ENCODE assay signal across 17 cellular contexts in the genomic region with DNA sequence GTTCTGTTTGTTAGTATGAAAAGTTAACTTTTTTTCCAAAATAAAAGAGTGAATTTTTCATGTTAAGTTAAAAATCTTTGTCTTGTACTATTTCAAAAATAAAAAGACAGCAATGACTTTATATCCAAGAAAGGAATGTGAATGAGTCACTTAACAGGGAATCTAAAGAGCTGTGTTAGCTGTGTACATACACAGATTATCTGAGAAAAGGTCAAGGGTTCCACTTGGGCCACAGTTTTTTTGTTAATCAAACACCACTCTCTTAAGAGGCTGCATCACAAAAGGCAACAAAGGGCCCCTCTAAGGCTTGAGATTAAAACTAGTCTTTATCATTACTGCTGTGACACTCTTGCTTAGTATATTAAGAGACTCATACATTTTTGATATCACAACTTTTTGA.
A peak's percentile ranks its signal among the peaks of the same experiment; 100 is the strongest.
DNase-seq lines count a peak whose midpoint lies in the region; ATAC-seq and TF ChIP-seq lines count a peak whose summit lies in the region.
"Had no signal": no experiment of that assay in that cellular context is flagged by ENCODE, and none has a peak within 500 bp of the region (broad histone marks: within the 10 kb centered on the region; RNA-seq: fewer than 3 reads in every experiment).

No MANE protein-coding gene starts in this region.

- peak; percentile 5 for DNase-seq in MCF 10A (ENCODE audit: unreplicated experiment)
- DNase-seq in mammary epithelial cell = no peak
- no peak for DNase-seq in SK-N-SH
- DNase-seq in foreskin keratinocyte = no peak
- no peak for DNase-seq in thyroid gland
- DNase-seq in GM20000 (ENCODE audit: low spot score) = no peak
- DNase-seq in NCI-H82 treated with DMSO at 0.1 percent for 48 hours (lab: John Stamatoyannopoulos, UW; ENCODE audit: unreplicated experiment) = no peak
- DNase-seq in stimulated activated naive CD8-positive, alpha-beta T cell treated with anti-CD3 and anti-CD28 coated beads, Interleukin-15, amount 100 ng/mL, for 72 hours = no peak
- DNase-seq: activated CD4-positive, CD25-positive, alpha-beta regulatory T cell treated with anti-CD3 and anti-CD28 coated beads, Interleukin-2, amount 50 U/mL, for 72 hours; activated T-cell treated with anti-CD3 and anti-CD28 coated beads, Interleukin-2, amount 50 U/mL, for 72 hours; DND-41; effector memory CD8-positive, alpha-beta T cell; KBM-7; NCI-H2081; stimulated activated CD4-positive, alpha-beta T cell treated with anti-CD3 and anti-CD28 coated beads, Interleukin-2, amount 100 ng/mL, for 48 hours; stimulated activated naive CD4-positive, alpha-beta T cell had no signal

- TF ChIP-seq CTCF in MCF 10A (IDR thresholded peaks at IDR 0.05; ENCODE audit: unreplicated experiment) (no peak), mammary epithelial cell (conservative IDR thresholded peaks at IDR 0.05 in 1 of 2, IDR thresholded peaks at IDR 0.05 in 1 of 2; ENCODE audit: extremely low read depth in 1 of 2, insufficient read depth in 1 of 2, low read depth in 1 of 2, low read length in 2 of 2) (no peak), SK-N-SH (IDR thresholded peaks at IDR 0.05) (no peak), foreskin keratinocyte (conservative IDR thresholded peaks at IDR 0.05) (no peak), thyroid gland (IDR thresholded peaks at IDR 0.05) (no peak), GM20000 (IDR thresholded peaks at IDR 0.05; ENCODE audit: extremely low read depth, missing control alignments) (no peak)

- no peaks in the 10 kb centered on the region for H3K27me3 Mint-ChIP-seq in MCF 10A (ENCODE audit: insufficient read depth, unreplicated experiment)
- H3K27me3 Mint-ChIP-seq in stimulated activated naive CD8-positive, alpha-beta T cell treated with anti-CD3 and anti-CD28 coated beads, Interleukin-15, amount 100 ng/mL, for 72 hours = no peaks in the 10 kb centered on the region
- H3K27me3 Mint-ChIP-seq: effector memory CD8-positive, alpha-beta T cell had no signal

- H3K4me3 Mint-ChIP-seq in MCF 10A (ENCODE audit: unreplicated experiment) = no peak overlapping the region
- no peak overlapping the region for H3K4me3 Mint-ChIP-seq in stimulated activated naive CD8-positive, alpha-beta T cell treated with anti-CD3 and anti-CD28 coated beads, Interleukin-15, amount 100 ng/mL, for 72 hours
- H3K4me3 Mint-ChIP-seq: activated T-cell treated with anti-CD3 and anti-CD28 coated beads, Interleukin-2, amount 50 U/mL, for 72 hours; effector memory CD8-positive, alpha-beta T cell; mesothelial cell of epicardium had no signal

- H3K79me2 ChIP-seq in mammary epithelial cell (ENCODE audit: insufficient read depth, low read length) (peaks cover 2% of the 10 kb centered on the region), SK-N-SH (ENCODE audit: insufficient read depth) (no peaks in the 10 kb centered on the region)

- ATAC-seq in foreskin keratinocyte = peak; percentile 18
- ATAC-seq in stimulated activated naive CD8-positive, alpha-beta T cell treated with anti-CD3 and anti-CD28 coated beads, Interleukin-15, amount 100 ng/mL, for 72 hours = no peak
- ATAC-seq: activated T-cell treated with anti-CD3 and anti-CD28 coated beads, Interleukin-2, amount 50 U/mL, for 72 hours; effector memory CD8-positive, alpha-beta T cell had no signal

- no peak overlapping the region for H3K27ac Mint-ChIP-seq in MCF 10A (ENCODE audit: low read depth, unreplicated experiment)
- H3K27ac Mint-ChIP-seq in stimulated activated naive CD8-positive, alpha-beta T cell treated with anti-CD3 and anti-CD28 coated beads, Interleukin-15, amount 100 ng/mL, for 72 hours = no peak overlapping the region
- H3K27ac Mint-ChIP-seq: activated T-cell treated with anti-CD3 and anti-CD28 coated beads, Interleukin-2, amount 50 U/mL, for 72 hours; effector memory CD8-positive, alpha-beta T cell had no signal

- H2AFZ ChIP-seq in mammary epithelial cell (ENCODE audit: low read depth, low read length) (no peak overlapping the region), SK-N-SH (ENCODE audit: low read depth) (no peak overlapping the region)

- peaks cover 11% of the 10 kb centered on the region for H3F3A ChIP-seq in SK-N-SH (replicated peaks; ENCODE audit: insufficient read depth)

- in situ Hi-C loops in mammary epithelial cell (cut with MboI; ENCODE audit: low sequenced_read_pairs in 2 of 2) = no loop called here

- H3K36me3 ChIP-seq in mammary epithelial cell (ENCODE audit: insufficient read depth, low read length) = peaks cover 23% of the 10 kb centered on the region
- H3K36me3 ChIP-seq in SK-N-SH (replicated peaks in 1 of 2; ENCODE audit: control insufficient read depth in 1 of 2, insufficient read depth in 2 of 2, low read length in 1 of 2) = peaks cover 83% of the 10 kb centered on the region in 2 experiments
- peaks cover 4 to 8% of the 10 kb centered on the region in 2 donors for H3K36me3 ChIP-seq in thyroid gland

- TF ChIP-seq POLR2A in thyroid gland (IDR thresholded peaks at IDR 0.05) = no peak

- H3K27me3 ChIP-seq in mammary epithelial cell (ENCODE audit: insufficient read depth, low read length) = no peaks in the 10 kb centered on the region
- no peaks in the 10 kb centered on the region for H3K27me3 ChIP-seq in SK-N-SH (ENCODE audit: insufficient read depth)
- H3K27me3 ChIP-seq in foreskin keratinocyte = no peaks in the 10 kb centered on the region
- H3K27me3 ChIP-seq in thyroid gland = no peaks in the 10 kb centered on the region

- TF ChIP-seq RAD21 in SK-N-SH (IDR thresholded peaks at IDR 0.05; ENCODE audit: low read length) = no peak

- no peaks in the 10 kb centered on the region for H3K9me3 ChIP-seq in mammary epithelial cell (replicated peaks; ENCODE audit: insufficient read depth, low read length)
- H3K9me3 ChIP-seq in SK-N-SH = no peaks in the 10 kb centered on the region
- no peaks in the 10 kb centered on the region for H3K9me3 ChIP-seq in thyroid gland

- no TSS peak for BruUV-seq in MCF 10A (replicated peaks; lab: Mats Ljungman, UMichigan)
- no TSS peak for BruUV-seq in mammary epithelial cell (replicated peaks; lab: Mats Ljungman, UMichigan)

- CTCF ChIA-PET in MCF 10A (lab: Yijun Ruan, JAX) = interaction anchor here (0.6 to 1.0 kb wide), 2 partner anchors 152 to 774 kb away, joined by 3 read pairs; no protein-coding TSS in a partner anchor
- CTCF ChIA-PET in mammary epithelial cell (lab: Charles Lee; ENCODE audit: low non-redundant PET) = no interaction called here
- CTCF ChIA-PET in SK-N-SH (lab: Yijun Ruan, JAX) = interaction anchor here (1.1 kb wide), 1 partner anchor 769 kb away, joined by 3 read pairs; no protein-coding TSS in a partner anchor

- H3K27ac ChIP-seq in mammary epithelial cell (ENCODE audit: insufficient read depth, low read depth, low read length) (no peak overlapping the region), SK-N-SH (ENCODE audit: low read depth in 2 of 2, low read length in 1 of 2) (peak overlapping the region in 1 of 2 experiments; percentile 39; a peak in 2 of 4 replicates), foreskin keratinocyte (no peak overlapping the region), thyroid gland (peak overlapping the region in 2 of 3 donors; percentile 4 to 20)

- no peak for TF ChIP-seq EP300 in SK-N-SH (IDR thresholded peaks at IDR 0.05; ENCODE audit: borderline replicate concordance in 1 of 2, low read depth in 1 of 2, low read length in 1 of 2)

- H3K9me3 Mint-ChIP-seq in MCF 10A (ENCODE audit: unreplicated experiment) = no peaks in the 10 kb centered on the region
- H3K9me3 Mint-ChIP-seq in stimulated activated naive CD8-positive, alpha-beta T cell treated with anti-CD3 and anti-CD28 coated beads, Interleukin-15, amount 100 ng/mL, for 72 hours = no peaks in the 10 kb centered on the region
- H3K9me3 Mint-ChIP-seq: activated T-cell treated with anti-CD3 and anti-CD28 coated beads, Interleukin-2, amount 50 U/mL, for 72 hours; effector memory CD8-positive, alpha-beta T cell; mesothelial cell of epicardium had no signal

- POLR2A ChIA-PET in MCF 10A (lab: Yijun Ruan, JAX) (no interaction called here), SK-N-SH (lab: Yijun Ruan, JAX) (no interaction called here)

- intact Hi-C loops in MCF 10A (cut with micrococcal nuclease) (no loop called here), mammary epithelial cell (cut with micrococcal nuclease) (no loop called here), thyroid gland (cut with DNase I) (no loop called here)

- H3K4me3 ChIP-seq in mammary epithelial cell (replicated peaks in 1 of 3; ENCODE audit: insufficient read depth in 1 of 3, low read depth in 2 of 3, low read length in 3 of 3) (no peak overlapping the region), SK-N-SH (ENCODE audit: low read depth in 2 of 2, low read length in 1 of 2) (no peak overlapping the region), thyroid gland (replicated peaks in 1 of 3) (no peak overlapping the region)

- no peaks in the 10 kb centered on the region for H3K9me2 ChIP-seq in SK-N-SH

- H3K4me1 ChIP-seq in mammary epithelial cell (ENCODE audit: insufficient read depth, low read length) (no peaks in the 10 kb centered on the region), SK-N-SH (ENCODE audit: control insufficient read depth in 1 of 2, insufficient read depth in 2 of 2, low read depth in 1 of 2, low read length in 1 of 2) (peaks cover 0 to 18% of the 10 kb centered on the region in 2 experiments; a peak in 2 of 4 replicates), foreskin keratinocyte (no peaks in the 10 kb centered on the region), thyroid gland (peaks cover 8 to 16% of the 10 kb centered on the region in 2 donors)

- H3K36me3 Mint-ChIP-seq in MCF 10A (ENCODE audit: insufficient read depth, unreplicated experiment) = peaks cover 61% of the 10 kb centered on the region

- dilution Hi-C loops in mammary epithelial cell (cut with HindIII; ENCODE audit: low sequenced_read_pairs) = no loop called here

- H3K9ac ChIP-seq in mammary epithelial cell (ENCODE audit: insufficient read depth, low read length) = no peak overlapping the region
- no peak overlapping the region for H3K9ac ChIP-seq in SK-N-SH

- no peaks in the 10 kb centered on the region for H4K20me1 ChIP-seq in mammary epithelial cell (ENCODE audit: insufficient read depth, low read length)
- H4K20me1 ChIP-seq in SK-N-SH (ENCODE audit: insufficient read depth) = no peaks in the 10 kb centered on the region

- H3K4me2 ChIP-seq in mammary epithelial cell (ENCODE audit: insufficient read depth, low read depth, low read length) (no peak overlapping the region), SK-N-SH (no peak overlapping the region; the same call in 1 of the 2 replicates)

- peaks cover 6% of the 10 kb centered on the region for H3K4me1 Mint-ChIP-seq in MCF 10A (ENCODE audit: insufficient read depth, unreplicated experiment)
- H3K4me1 Mint-ChIP-seq in stimulated activated naive CD8-positive, alpha-beta T cell treated with anti-CD3 and anti-CD28 coated beads, Interleukin-15, amount 100 ng/mL, for 72 hours = no peaks in the 10 kb centered on the region
- H3K4me1 Mint-ChIP-seq: mesothelial cell of epicardium had no signal

TF ChIP-seq in SK-N-SH, 30 proteins besides CTCF, POLR2A, EP300 and RAD21 (continues in another document):
- no peak for TF ChIP-seq NFIC (IDR thresholded peaks at IDR 0.05; ENCODE audit: borderline replicate concordance)
- peak; percentile 54 for TF ChIP-seq JUND (IDR thresholded peaks at IDR 0.05)
- no peak for TF ChIP-seq MXI1 (IDR thresholded peaks at IDR 0.05; ENCODE audit: low read depth, low read length)

Comparison
In these comparisons a context has a peak if more than half of its experiments do, and no peak if none do; other contexts are left out.
1. H3K27ac ChIP-seq: peak in thyroid gland (2 of 3); none in mammary epithelial cell (single experiment) and foreskin keratinocyte (single experiment).